In genomic region chr20:3795511-3796468, GRCh38 we compare ENCODE assay signal across 8 cellular contexts. TPM values are rescaled to one million over a fixed set of nuclear protein-coding genes. Genes with fewer than 3 reads are reported as not detected.
A peak's percentile ranks its signal among the peaks of the same experiment; 100 is the strongest.
DNase-seq lines count a peak whose midpoint lies in the region; ATAC-seq and TF ChIP-seq lines count a peak whose summit lies in the region.

Gene CDC25B (plus strand): TSS chr20:3796310. CDS start chr20:3796532, 222 bp downstream.

- CTCF ChIA-PET in AG04450 (lab: Charles Lee) = interaction anchor here (1.0 to 2.1 kb wide), 5 partner anchors 9 to 59 kb away, joined by 3 to 18 read pairs (median 3); partner anchors contain the start of genes AP5S1 and CENPB

- intact Hi-C loops in breast epithelium (cut with DNase I; ENCODE audit: low total_unique reads) = no loop called here
- intact Hi-C loops in spleen (cut with DNase I; ENCODE audit: low total_unique reads) = loop anchor here (10.0 kb wide), 1 partner anchor 59 kb away; no protein-coding TSS in a partner anchor

- H3K9me3 ChIP-seq in AG04450 (ENCODE audit: control insufficient read depth, insufficient read depth, low read length) = no peaks in the 10 kb centered on the region; the same call in 1 of the 2 replicates
- H3K9me3 ChIP-seq in WERI-Rb-1 (ENCODE audit: severe bottlenecking) = no peaks in the 10 kb centered on the region
- H3K9me3 ChIP-seq in breast epithelium = no peaks in the 10 kb centered on the region
- no peaks in the 10 kb centered on the region for H3K9me3 ChIP-seq in spleen

- H3K36me3 ChIP-seq in WERI-Rb-1 (peaks cover 18% of the 10 kb centered on the region), breast epithelium (no peaks in the 10 kb centered on the region), spleen (peaks cover 0 to 26% (median 6%) of the 10 kb centered on the region in 6 donors)

- POLR2A ChIA-PET in AG04450 (lab: Yijun Ruan, JAX) = interaction anchor here (0.5 to 1.5 kb wide), 9 partner anchors 9 to 109 kb away, joined by 3 to 20 read pairs (median 5); partner anchors contain the start of genes AP5S1 and CENPB

- H3K27me3 ChIP-seq in AG04450 (ENCODE audit: control insufficient read depth, insufficient read depth, low read length) (no peaks in the 10 kb centered on the region), WERI-Rb-1 (ENCODE audit: insufficient read depth, low read depth, severe bottlenecking) (no peaks in the 10 kb centered on the region), breast epithelium (no peaks in the 10 kb centered on the region), spleen (replicated peaks in 1 of 7) (no peaks in the 10 kb centered on the region)

- WGBS in spleen, 5 donors = 1 to 2% (median 1%) methylated on average over 49 to 69 of the region's 69 CpGs

- peak; percentile 52 for TF ChIP-seq CTCF in AG04450 (IDR thresholded peaks at IDR 0.05; ENCODE audit: low read depth, low read length)
- peak; percentile 49 for TF ChIP-seq CTCF in WERI-Rb-1 (IDR thresholded peaks at IDR 0.05; ENCODE audit: low read depth, low read length)
- peak; percentile 74 to 83 (median 75) for TF ChIP-seq CTCF in breast epithelium (IDR thresholded peaks at IDR 0.05)
- TF ChIP-seq CTCF in spleen (IDR thresholded peaks at IDR 0.05 in 8 of 11, conservative IDR thresholded peaks at IDR 0.05 in 3 of 11) = peak; percentile 31 to 83 (median 67)

- H3K4me3 ChIP-seq in AG04450 (ENCODE audit: low read depth, low read length) = peak within 1 kb of the TSS; percentile 82
- H3K4me3 ChIP-seq in WERI-Rb-1 (ENCODE audit: low read depth, low read length) = peak within 1 kb of the TSS; percentile 82
- H3K4me3 ChIP-seq in breast epithelium = peak within 1 kb of the TSS; percentile 59 to 93 (median 69)
- H3K4me3 ChIP-seq in spleen = peak within 1 kb of the TSS; percentile 48 to 87 (median 61)

- peak within 1 kb of the TSS; percentile 97 for H3K27ac ChIP-seq in AG04450 (ENCODE audit: low read depth, low read length)
- peak within 1 kb of the TSS; percentile 82 for H3K27ac ChIP-seq in WERI-Rb-1
- H3K27ac ChIP-seq in breast epithelium = peak within 1 kb of the TSS; percentile 97 to 100
- peak within 1 kb of the TSS; percentile 92 to 99 (median 97) for H3K27ac ChIP-seq in spleen

- H3K4me1 ChIP-seq in breast epithelium (peaks cover 0 to 8% of the 10 kb centered on the region in 2 donors), spleen (peaks cover 36 to 64% (median 60%) of the 10 kb centered on the region in 6 donors)

- ATAC-seq in GM18909 (IDR thresholded peaks at IDR 0.05; ENCODE audit: poor library complexity, unreplicated experiment) (peak; percentile 56), HG03175 (IDR thresholded peaks at IDR 0.05; ENCODE audit: unreplicated experiment) (peak; percentile 67)

- peak; percentile 15 for TF ChIP-seq POLR2A in breast epithelium (IDR thresholded peaks at IDR 0.05)
- peak in 1 of 3 donors; percentile 54 for TF ChIP-seq POLR2A in spleen (IDR thresholded peaks at IDR 0.05)

- peak; percentile 68 for DNase-seq in AG04450 (ENCODE audit: low read depth, low spot score)
- DNase-seq in NCI-H2227 treated with DMSO at 0.1 percent for 48 hours (lab: John Stamatoyannopoulos, UW) = peak; percentile 94
- DNase-seq in WERI-Rb-1 = peak; percentile 95
- peak; percentile 91 to 95 for DNase-seq in breast epithelium (ENCODE audit: low spot score in 2 of 2)
- peak; percentile 86 for DNase-seq in iPS-NIHi7 (ENCODE audit: extremely low spot score)
- peak; percentile 97 for DNase-seq in spleen

RNA-seq across cellular contexts. Expression of gene CDC25B, which starts in this region (rescaled TPM):
- 57.3 and 58.9 TPM in 2 replicates for polyA plus RNA-seq in AG04450 (2011; rRNA removed)
- polyA minus RNA-seq in AG04450 (2011; rRNA and poly(A)+ RNA removed) = 41.1 and 48.7 TPM in 2 replicates
- total RNA-seq in breast epithelium = 10 to 100 TPM; 18.1 to 25.0 (median 22.0) TPM
- 10 to 100 TPM; 48.3 to 67.7 (median 55.1) TPM for total RNA-seq in spleen
- polyA plus RNA-seq in spleen = 10 to 100 TPM; 22.8 to 45.8 (median 42.9) TPM

Comparison
In these comparisons a context has a peak if more than half of its experiments do, and no peak if none do; other contexts are left out.
1. Peak in every context shown above with its lines: DNase-seq, ATAC-seq, H3K4me3 ChIP-seq and H3K27ac ChIP-seq.